In genomic region chr2:219416233-219416598, GRCh38 we compare ENCODE assay signal across 1 cellular context.
TF ChIP-seq lines count a peak whose summit lies in the region.

No MANE protein-coding gene starts in this region.

TF ChIP-seq in H1, 55 proteins besides CTCF, POLR2A, EP300 and RAD21:
- no peak for TF ChIP-seq POU5F1 (IDR thresholded peaks at IDR 0.05; ENCODE audit: low read depth, low read length)
- TF ChIP-seq KDM5A (IDR thresholded peaks at IDR 0.05; ENCODE audit: low read length): no peak
- 0 out of 4 replicates have a peak, but pooled peaks of 1 of the 2 experiments have one; percentile 55 for TF ChIP-seq HDAC2 (IDR thresholded peaks at IDR 0.05; ENCODE audit: borderline replicate concordance in 1 of 2, low read depth in 2 of 2, low read length in 2 of 2)
- peak; percentile 70; the same call in 1 of the 2 replicates for TF ChIP-seq YY1 (IDR thresholded peaks at IDR 0.05; ENCODE audit: low read depth, low read length)
- no peak for TF ChIP-seq MAFK (IDR thresholded peaks at IDR 0.05; ENCODE audit: low read depth, low read length)
- no peak for TF ChIP-seq NRF1 (IDR thresholded peaks at IDR 0.05; ENCODE audit: low read depth, low read length)
- TF ChIP-seq TEAD4 (IDR thresholded peaks at IDR 0.05; ENCODE audit: low read depth, low read length): peak; percentile 32; the same call in 1 of the 2 replicates
- TF ChIP-seq ATF3 (IDR thresholded peaks at IDR 0.05; ENCODE audit: insufficient read depth, low read depth, low read length): no peak
- 0 out of 2 replicates have a peak, but pooled peaks have one; percentile 7 for TF ChIP-seq KDM1A (IDR thresholded peaks at IDR 0.05; ENCODE audit: borderline replicate concordance, low read length)
- TF ChIP-seq USF2 (IDR thresholded peaks at IDR 0.05; ENCODE audit: low read length): no peak
- TF ChIP-seq ZNF274 (IDR thresholded peaks at IDR 0.05; ENCODE audit: borderline replicate concordance, extremely low read depth, low read length): no peak
